ENCODE assay signal across 18 cellular contexts in genomic region chr1:175162955-175163354, GRCh38. TPM values are rescaled to one million over a fixed set of nuclear protein-coding genes. Genes with fewer than 3 reads are reported as not detected.
DNase-seq lines count a peak whose midpoint lies in the region; ATAC-seq and TF ChIP-seq lines count a peak whose summit lies in the region.
"Had no signal": no experiment of that assay in that cellular context is flagged by ENCODE, and none has a peak within 500 bp of the region (broad histone marks: within the 10 kb centered on the region; RNA-seq: fewer than 3 reads in every experiment).

No MANE protein-coding gene starts in this region.

- CTCF ChIA-PET in CD4-positive, alpha-beta T cell (lab: Charles Lee), result interaction anchor here (1.3 kb wide), 1 partner anchor 17 kb away, joined by 5 read pairs; no protein-coding TSS in a partner anchor

- intact Hi-C loops in CD4-positive, alpha-beta T cell (cut with DNase I, micrococcal nuclease), result no loop called here

- DNase-seq in NCI-H1105 treated with DMSO at 0.1 percent for 48 hours (lab: John Stamatoyannopoulos, UW) (peak; percentile 9), NCI-H1105 (lab: John Stamatoyannopoulos, UW) (no peak), astrocyte of the hippocampus (ENCODE audit: low read depth, low spot score) (peak; percentile 30), left kidney (ENCODE audit: low read depth, low spot score) (peak; percentile 19), foreskin melanocyte (no peak)
- DNase-seq in CD4-positive, alpha-beta T cell, result no peak
- DNase-seq: 8988T, C1 segment of cervical spinal cord, DMS79 treated with DMSO at 0.1 percent for 48 hours, NCI-H1417 treated with DMSO at 0.1 percent for 48 hours, NCI-H2029 treated with DMSO at 0.1 percent for 48 hours, NCI-H226, PC-9 had no signal

- peak overlapping the region; percentile 63 for H3K27ac Mint-ChIP-seq in CD4-positive, alpha-beta T cell

- H3K27me3 Mint-ChIP-seq in CD4-positive, alpha-beta T cell, result no peaks in the 10 kb centered on the region

- peaks cover 92% of the 10 kb centered on the region for H3K36me3 Mint-ChIP-seq in CD4-positive, alpha-beta T cell (ENCODE audit: low read depth)

- no peak for ATAC-seq in CD4-positive, alpha-beta T cell (ENCODE audit: poor library complexity)
- no peak for ATAC-seq in HG03025 (IDR thresholded peaks at IDR 0.05; ENCODE audit: low FRiP score, unreplicated experiment)
- no peak for ATAC-seq in GM21515 (IDR thresholded peaks at IDR 0.05; ENCODE audit: unreplicated experiment)
- ATAC-seq: HepG2 had no signal

- POLR2A ChIA-PET in CD4-positive, alpha-beta T cell (lab: Charles Lee), result interaction anchor here (1.1 kb wide), 1 partner anchor 25 kb away, joined by 3 read pairs; no protein-coding TSS in a partner anchor

- no peak for TF ChIP-seq CTCF in CD4-positive, alpha-beta T cell (IDR thresholded peaks at IDR 0.05)

- no peaks in the 10 kb centered on the region for H3K9me3 ChIP-seq in CD4-positive, alpha-beta T cell (ENCODE audit: control insufficient read depth, low read length)

- H3K4me3 Mint-ChIP-seq in CD4-positive, alpha-beta T cell, result no peak overlapping the region

- H3K27ac ChIP-seq in CD4-positive, alpha-beta T cell (ENCODE audit: low read depth, low read length), result no peak overlapping the region
- H3K27ac ChIP-seq: KMS-11, PC-9, SK-N-MC had no signal

- H3K27me3 ChIP-seq in CD4-positive, alpha-beta T cell (ENCODE audit: control insufficient read depth, insufficient read depth, low read length), result no peaks in the 10 kb centered on the region

- H3K4me1 Mint-ChIP-seq in CD4-positive, alpha-beta T cell (ENCODE audit: low read depth), result peaks cover 22% of the 10 kb centered on the region

- no peaks in the 10 kb centered on the region for H3K9me3 Mint-ChIP-seq in CD4-positive, alpha-beta T cell

RNA-seq across cellular contexts. Expression of gene KIAA0040, which starts 29.6 kb away (rescaled TPM):
- 10 to 100 TPM; 13.5 to 14.5 TPM for total RNA-seq in CD4-positive, alpha-beta T cell

Comparison
In these comparisons a context has a peak if more than half of its experiments do, and no peak if none do; other contexts are left out.
1. DNase-seq: peak in NCI-H1105 treated with DMSO at 0.1 percent for 48 hours (single experiment), astrocyte of the hippocampus (single experiment) and left kidney (single experiment); none in NCI-H1105 (single experiment), CD4-positive, alpha-beta T cell (0 of 10) and foreskin melanocyte (single experiment).